In the genomic region with DNA sequence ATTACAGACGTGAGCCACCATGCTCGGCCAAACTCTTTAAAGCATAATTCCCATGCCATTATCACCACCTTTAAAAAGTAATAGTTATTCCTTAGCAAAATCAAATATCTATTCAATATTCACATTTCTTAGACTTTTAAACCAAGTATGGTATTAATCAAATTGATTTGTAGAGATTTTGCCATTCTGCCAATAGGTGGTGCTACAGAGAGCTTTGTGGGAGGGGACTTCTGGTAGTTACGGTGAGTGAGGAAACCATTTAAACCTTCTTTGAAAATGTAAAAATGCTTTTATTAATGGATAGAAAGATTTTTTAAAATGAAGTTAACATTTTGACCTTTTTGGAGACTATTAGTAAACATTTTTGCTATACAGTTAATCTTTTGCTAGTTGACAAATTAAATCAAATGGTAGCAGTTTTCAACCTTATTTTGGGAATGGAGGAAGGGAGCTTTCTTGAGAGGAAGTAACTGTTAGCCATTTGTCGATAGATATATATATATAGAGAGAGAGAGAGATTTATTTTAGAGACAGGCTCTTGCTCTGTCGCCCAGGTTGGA, we compare ENCODE assay signal across 8 cellular contexts. TPM values are rescaled to one million over a fixed set of nuclear protein-coding genes. Genes with fewer than 3 reads are reported as not detected.
DNase-seq lines count a peak whose midpoint lies in the region; TF ChIP-seq lines count a peak whose summit lies in the region.

No MANE protein-coding gene starts in this region.

- H3K9me3 Mint-ChIP-seq in activated CD4-positive, alpha-beta T cell treated with anti-CD3 and anti-CD28 coated beads, Interleukin-2, amount 10 ng/mL, durations not matched to agents 24 days and 14 days: no peaks in the 10 kb centered on the region

- no peaks in the 10 kb centered on the region for H3K27me3 ChIP-seq in HL-60 (ENCODE audit: insufficient read depth, poor library complexity, severe bottlenecking)

- H3K4me3 Mint-ChIP-seq in activated CD4-positive, alpha-beta T cell treated with anti-CD3 and anti-CD28 coated beads, Interleukin-2, amount 10 ng/mL, durations not matched to agents 24 days and 14 days: no peak overlapping the region

- H3K36me3 Mint-ChIP-seq in activated CD4-positive, alpha-beta T cell treated with anti-CD3 and anti-CD28 coated beads, Interleukin-2, amount 10 ng/mL, durations not matched to agents 24 days and 14 days (ENCODE audit: low read depth): peaks cover 36% of the 10 kb centered on the region

- intact Hi-C loops in activated CD4-positive, alpha-beta T cell treated with anti-CD3 and anti-CD28 coated beads, Interleukin-2, amount 10 ng/mL, durations not matched to agents 24 days and 14 days (cut with micrococcal nuclease): no loop called here

- H3K27ac Mint-ChIP-seq in activated CD4-positive, alpha-beta T cell treated with anti-CD3 and anti-CD28 coated beads, Interleukin-2, amount 10 ng/mL, durations not matched to agents 24 days and 14 days: no peak overlapping the region

- no peak overlapping the region for H3K4me3 ChIP-seq in HL-60 (replicated peaks; ENCODE audit: insufficient read depth, low read length)

- H3K27me3 Mint-ChIP-seq in activated CD4-positive, alpha-beta T cell treated with anti-CD3 and anti-CD28 coated beads, Interleukin-2, amount 10 ng/mL, durations not matched to agents 24 days and 14 days: no peaks in the 10 kb centered on the region

- peak; percentile 39 for TF ChIP-seq CTCF in AG09319 (IDR thresholded peaks at IDR 0.05; ENCODE audit: low read depth, low read length)
- peak; percentile 48 for TF ChIP-seq CTCF in GM10266 (IDR thresholded peaks at IDR 0.05; ENCODE audit: control insufficient read depth, insufficient read depth, low read depth, missing control alignments)
- peak; percentile 32 for TF ChIP-seq CTCF in HL-60 (IDR thresholded peaks at IDR 0.05; ENCODE audit: insufficient read depth, low read length)

- DNase-seq in AG09319 (ENCODE audit: extremely low read depth, low read depth) (no peak), GM10266 (ENCODE audit: extremely low spot score) (peak; percentile 28), HL-60 (ENCODE audit: low read depth in 1 of 2, low spot score in 1 of 2) (peak in 1 of 2 experiments; percentile 33), iris pigment epithelial cell (ENCODE audit: low read depth) (peak; percentile 51), dedifferentiated amniotic fluid mesenchymal stem cell (ENCODE audit: extremely low spot score) (no peak), 8988T (no peak), NCI-H2107 (lab: John Stamatoyannopoulos, UW) (no peak)
- DNase-seq in activated CD4-positive, alpha-beta T cell treated with anti-CD3 and anti-CD28 coated beads, Interleukin-2, amount 10 ng/mL, durations not matched to agents 24 days and 14 days: peak; percentile 77

- H3K27ac ChIP-seq in HL-60 (replicated peaks): no peak overlapping the region

- H3K4me1 Mint-ChIP-seq in activated CD4-positive, alpha-beta T cell treated with anti-CD3 and anti-CD28 coated beads, Interleukin-2, amount 10 ng/mL, durations not matched to agents 24 days and 14 days: peaks cover 6% of the 10 kb centered on the region

RNA-seq across cellular contexts. Expression of a gene that starts 19.3 kb away (rescaled TPM):
- total RNA-seq in activated CD4-positive, alpha-beta T cell treated with anti-CD3 and anti-CD28 coated beads, Interleukin-2, amount 10 ng/mL, durations not matched to agents 24 days and 14 days: 80.1 and 84.3 TPM in 2 replicates

RNA-seq across cellular contexts. Expression of a gene that starts 23.6 kb away (rescaled TPM):
- total RNA-seq in activated CD4-positive, alpha-beta T cell treated with anti-CD3 and anti-CD28 coated beads, Interleukin-2, amount 10 ng/mL, durations not matched to agents 24 days and 14 days: 24.9 and 27.2 TPM in 2 replicates

Comparison
In these comparisons a context has a peak if more than half of its experiments do, and no peak if none do; other contexts are left out.
1. DNase-seq: peak in GM10266 (single experiment), activated CD4-positive, alpha-beta T cell treated with anti-CD3 and anti-CD28 coated beads, Interleukin-2, amount 10 ng/mL, durations not matched to agents 24 days and 14 days (single experiment) and iris pigment epithelial cell (single experiment); none in AG09319 (single experiment), dedifferentiated amniotic fluid mesenchymal stem cell (single experiment), 8988T (single experiment) and NCI-H2107 (single experiment).
2. Peak in every context shown above with its lines, with median percentiles within 50 percentile points of each other: CTCF ChIP-seq.